ENCODE assay signal across 8 cellular contexts in genomic region chr5:92518318-92518913, GRCh38.
A peak's percentile ranks its signal among the peaks of the same experiment; 100 is the strongest.
DNase-seq lines count a peak whose midpoint lies in the region; ATAC-seq, FAIRE-seq and TF ChIP-seq lines count a peak whose summit lies in the region.

No MANE protein-coding gene starts in this region.

- H2BK5ac ChIP-seq in mesenchymal stem cell (ENCODE audit: low read depth, low read length, poor library complexity, severe bottlenecking) = no peak overlapping the region

- H3K9ac ChIP-seq in MM.1S (ENCODE audit: low read length) = no peak overlapping the region
- no peak overlapping the region for H3K9ac ChIP-seq in GM12878 (ENCODE audit: control insufficient read depth, insufficient read depth, low read length)
- no peak overlapping the region for H3K9ac ChIP-seq in mesenchymal stem cell (ENCODE audit: low read length)

- H3K4me1 ChIP-seq in A673 (ENCODE audit: insufficient read depth, low read length, poor library complexity, severe bottlenecking) = no peaks in the 10 kb centered on the region
- no peaks in the 10 kb centered on the region for H3K4me1 ChIP-seq in MM.1S (ENCODE audit: low read length)
- no peaks in the 10 kb centered on the region for H3K4me1 ChIP-seq in GM12878 (ENCODE audit: control insufficient read depth, insufficient read depth, low read length)
- no peaks in the 10 kb centered on the region for H3K4me1 ChIP-seq in mesenchymal stem cell (ENCODE audit: control insufficient read depth, insufficient read depth, low read depth, low read length)

- H2AK5ac ChIP-seq in mesenchymal stem cell (ENCODE audit: low read length, severe bottlenecking) = no peak overlapping the region

- no peaks in the 10 kb centered on the region for H3K9me2 ChIP-seq in MM.1S (replicated peaks; ENCODE audit: insufficient read depth, low read length)

- WGBS in GM12878 (ENCODE audit: insufficient coverage, insufficient replicate concordance, low lambda C conversion rate, missing lambda C conversion rate) = 10% methylated on average over 4 of the region's 4 CpGs
- 24% methylated on average over 3 of the region's 4 CpGs for WGBS in mesenchymal stem cell

- ATAC-seq in GM18498 (IDR thresholded peaks at IDR 0.05; ENCODE audit: unreplicated experiment) (peak; percentile 100), HG02610 (IDR thresholded peaks at IDR 0.05; ENCODE audit: unreplicated experiment) (peak; percentile 99), GM12878 (peak; percentile 100)

- CTCF ChIA-PET in A673 (lab: Charles Lee) = no interaction called here
- CTCF ChIA-PET in GM12878 (lab: Yijun Ruan, JAX) = interaction anchor here (1.0 to 1.3 kb wide), 16 partner anchors 11 to 210 kb away, joined by 3 to 7 read pairs (median 4); no protein-coding TSS in a partner anchor

- POLR2A ChIA-PET in A673 (lab: Charles Lee; ENCODE audit: low non-redundant PET) (no interaction called here), GM12878 (lab: Charles Lee) (no interaction called here)

- H3K36me3 ChIP-seq in A673 (ENCODE audit: insufficient read depth, low read length, poor library complexity, severe bottlenecking) (no peaks in the 10 kb centered on the region), MM.1S (replicated peaks; ENCODE audit: insufficient read depth, low read length) (no peaks in the 10 kb centered on the region), GM12878 (ENCODE audit: control insufficient read depth in 2 of 2, insufficient read depth in 2 of 2, low read length in 1 of 2) (no peaks in the 10 kb centered on the region), mesenchymal stem cell (ENCODE audit: control insufficient read depth in 1 of 2, insufficient read depth in 2 of 2, low read depth in 1 of 2, low read length in 2 of 2) (no peaks in the 10 kb centered on the region)

- H3K14ac ChIP-seq in mesenchymal stem cell (ENCODE audit: low read length in 2 of 2) = no peak overlapping the region

- no peak overlapping the region for H2BK12ac ChIP-seq in mesenchymal stem cell (ENCODE audit: low read length in 2 of 2)

- H3K9me3 ChIP-seq in A673 (ENCODE audit: low read depth, low read length, poor library complexity, severe bottlenecking) = peaks cover under 1% of the 10 kb centered on the region
- no peaks in the 10 kb centered on the region for H3K9me3 ChIP-seq in MM.1S (replicated peaks; ENCODE audit: insufficient read depth, low read length)
- H3K9me3 ChIP-seq in GM12878 (replicated peaks; ENCODE audit: control insufficient read depth, insufficient read depth, low read length) = no peaks in the 10 kb centered on the region; the same call in 2 of the 3 replicates
- peaks cover 9% of the 10 kb centered on the region for H3K9me3 ChIP-seq in mesenchymal stem cell (ENCODE audit: control insufficient read depth, low read length)

- no peak for FAIRE-seq in GM12878 (lab: Jason Lieb, UNC)

- H3K23ac ChIP-seq in mesenchymal stem cell (ENCODE audit: low read length in 2 of 2) = no peak overlapping the region

- H2BK15ac ChIP-seq in mesenchymal stem cell (ENCODE audit: low read depth, poor library complexity, severe bottlenecking) = no peak overlapping the region

- BruUV-seq in A673 (replicated peaks; lab: Mats Ljungman, UMichigan) = no TSS peak
- no TSS peak for BruUV-seq in GM12878 (replicated peaks; lab: Mats Ljungman, UMichigan)

- H3K4ac ChIP-seq in mesenchymal stem cell (ENCODE audit: low read depth in 1 of 2, low read length in 2 of 2) = no peak overlapping the region

- no peak for TF ChIP-seq POLR2A in GM12878 (IDR thresholded peaks at IDR 0.05; ENCODE audit: low read depth, low read length)

- intact Hi-C loops in A673 (cut with micrococcal nuclease; ENCODE audit: unreplicated experiment) = no loop called here
- intact Hi-C loops in GM12878 (cut with micrococcal nuclease; ENCODE audit: unreplicated experiment) = no loop called here

- peak; percentile 69 for TF ChIP-seq CTCF in A673 (conservative IDR thresholded peaks at IDR 0.05; ENCODE audit: low read depth, low read length)
- TF ChIP-seq CTCF in MM.1S (IDR thresholded peaks at IDR 0.05; ENCODE audit: low read length) = peak; percentile 79
- peak; percentile 48 to 65 (median 62) for TF ChIP-seq CTCF in GM12878 (IDR thresholded peaks at IDR 0.05 in 2 of 3, conservative IDR thresholded peaks at IDR 0.05 in 1 of 3; ENCODE audit: control insufficient read depth in 2 of 3, extremely low read depth in 1 of 3, insufficient read depth in 1 of 3, low read depth in 3 of 3, low read length in 3 of 3)

- no peak overlapping the region for H2BK120ac ChIP-seq in mesenchymal stem cell (ENCODE audit: low read depth, low read length)

- H4K91ac ChIP-seq in mesenchymal stem cell (ENCODE audit: low read length) = no peak overlapping the region

- no peaks in the 10 kb centered on the region for H4K20me1 ChIP-seq in MM.1S (ENCODE audit: insufficient read depth, low read length)
- no peaks in the 10 kb centered on the region for H4K20me1 ChIP-seq in GM12878 (ENCODE audit: control insufficient read depth, insufficient read depth)

- TF ChIP-seq RAD21 in GM12878 (IDR thresholded peaks at IDR 0.05; ENCODE audit: insufficient read depth, low read depth, low read length) = peak; percentile 67

- H3K4me3 ChIP-seq in A673 (ENCODE audit: low read depth, low read length, poor library complexity, severe bottlenecking) (no peak overlapping the region), MM.1S (ENCODE audit: low read length) (no peak overlapping the region), GM12878 (no peak overlapping the region), mesenchymal stem cell (ENCODE audit: insufficient read depth in 1 of 2, low read depth in 1 of 2, low read length in 2 of 2) (no peak overlapping the region)

- TF ChIP-seq EP300 in GM12878 (IDR thresholded peaks at IDR 0.05; ENCODE audit: borderline replicate concordance in 1 of 2, control insufficient read depth in 1 of 2, low read depth in 2 of 2, low read length in 2 of 2) = 0 out of 4 replicates have a peak, but pooled peaks of 1 of the 2 experiments have one; percentile 38

- no peaks in the 10 kb centered on the region for H3K79me1 ChIP-seq in mesenchymal stem cell (replicated peaks; ENCODE audit: low read length, poor library complexity, severe bottlenecking)

- RAD21 ChIA-PET in GM12878 (lab: Charles Lee; ENCODE audit: unreplicated experiment) = interaction anchor here (0.7 to 1.7 kb wide), 5 partner anchors 12 to 394 kb away, joined by 3 to 5 read pairs (median 4); no protein-coding TSS in a partner anchor

- no peak overlapping the region for H3K27ac ChIP-seq in A673 (ENCODE audit: low read depth, low read length, poor library complexity, severe bottlenecking)
- no peak overlapping the region for H3K27ac ChIP-seq in MM.1S (ENCODE audit: low read length)
- H3K27ac ChIP-seq in GM12878 (ENCODE audit: control insufficient read depth, insufficient read depth) = no peak overlapping the region
- no peak overlapping the region for H3K27ac ChIP-seq in mesenchymal stem cell (ENCODE audit: low read length, poor library complexity, severe bottlenecking)

- no peak overlapping the region for H4K8ac ChIP-seq in mesenchymal stem cell (ENCODE audit: low read length)

- H3K4me2 ChIP-seq in MM.1S (ENCODE audit: low read depth, low read length) (peak overlapping the region; percentile 19; the same call in 1 of the 2 replicates), GM12878 (ENCODE audit: control insufficient read depth, insufficient read depth) (no peak overlapping the region), mesenchymal stem cell (ENCODE audit: low read length, poor library complexity, severe bottlenecking) (no peak overlapping the region)

- H3K79me2 ChIP-seq in MM.1S (ENCODE audit: low read length) (no peaks in the 10 kb centered on the region), GM12878 (ENCODE audit: control insufficient read depth, insufficient read depth, low read length) (no peaks in the 10 kb centered on the region)

- H3K18ac ChIP-seq in mesenchymal stem cell (ENCODE audit: low read depth in 1 of 2, low read length in 2 of 2) = no peak overlapping the region

- H2AFZ ChIP-seq in MM.1S (ENCODE audit: low read length) = no peak overlapping the region
- no peak overlapping the region for H2AFZ ChIP-seq in GM12878 (ENCODE audit: control insufficient read depth, low read depth, low read length)
- H2AFZ ChIP-seq in mesenchymal stem cell (ENCODE audit: low read depth, low read length) = no peak overlapping the region

- SMC1A ChIA-PET in GM12878 (lab: Charles Lee; ENCODE audit: uncharacterized antibody, unreplicated experiment) = interaction anchor here (0.7 to 1.2 kb wide), 8 partner anchors 12 to 262 kb away, joined by 3 to 4 read pairs (median 3); no protein-coding TSS in a partner anchor

- DNase-seq in A673 (ENCODE audit: low spot score) = peak; percentile 31
- DNase-seq in MM.1S = peak; percentile 72
- DNase-seq in GM12878 (ENCODE audit: low read depth, low spot score) = peak; percentile 26
- peak; percentile 56 for DNase-seq in mesenchymal stem cell
- DNase-seq in central memory CD4-positive, alpha-beta T cell = no peak
- DNase-seq in T-helper 1 cell = no peak

- no peaks in the 10 kb centered on the region for H3K27me3 ChIP-seq in A673 (replicated peaks; ENCODE audit: insufficient read depth, low read depth, low read length, poor library complexity)
- H3K27me3 ChIP-seq in MM.1S (replicated peaks; ENCODE audit: insufficient read depth, low read length) = no peaks in the 10 kb centered on the region
- no peaks in the 10 kb centered on the region for H3K27me3 ChIP-seq in GM12878 (replicated peaks in 1 of 2; ENCODE audit: control insufficient read depth in 2 of 2, insufficient read depth in 2 of 2, low read length in 1 of 2)
- H3K27me3 ChIP-seq in mesenchymal stem cell (ENCODE audit: control insufficient read depth in 1 of 2, insufficient read depth in 1 of 2, low read length in 2 of 2) = no peaks in the 10 kb centered on the region

- H3F3A ChIP-seq in MM.1S (ENCODE audit: insufficient read depth, low read length) = no peaks in the 10 kb centered on the region

- in situ Hi-C loops in GM12878 (cut with MboI) = no loop called here

TF ChIP-seq in GM12878, 131 proteins besides CTCF, POLR2A, EP300 and RAD21 (continues in another document):
- TF ChIP-seq SMC3 (IDR thresholded peaks at IDR 0.05; ENCODE audit: borderline replicate concordance, low read length) (peak; percentile 42; the same call in 1 of the 2 replicates), TCF12 (IDR thresholded peaks at IDR 0.05; ENCODE audit: low read depth, low read length) (peak; percentile 52; the same call in 1 of the 2 replicates), MTA3 (IDR thresholded peaks at IDR 0.05; ENCODE audit: borderline replicate concordance, low read length) (no peak)

Comparison
In these comparisons a context has a peak if more than half of its experiments do, and no peak if none do; other contexts are left out.
1. DNase-seq: peak in A673 (single experiment), MM.1S (single experiment), GM12878 (single experiment) and mesenchymal stem cell (single experiment); none in central memory CD4-positive, alpha-beta T cell (single experiment) and T-helper 1 cell (0 of 5).
2. Peak in every context shown above with its lines, with median percentiles within 50 percentile points of each other: CTCF ChIP-seq and ATAC-seq.